8 cellular contexts compared by ENCODE assay signal in the genomic region with DNA sequence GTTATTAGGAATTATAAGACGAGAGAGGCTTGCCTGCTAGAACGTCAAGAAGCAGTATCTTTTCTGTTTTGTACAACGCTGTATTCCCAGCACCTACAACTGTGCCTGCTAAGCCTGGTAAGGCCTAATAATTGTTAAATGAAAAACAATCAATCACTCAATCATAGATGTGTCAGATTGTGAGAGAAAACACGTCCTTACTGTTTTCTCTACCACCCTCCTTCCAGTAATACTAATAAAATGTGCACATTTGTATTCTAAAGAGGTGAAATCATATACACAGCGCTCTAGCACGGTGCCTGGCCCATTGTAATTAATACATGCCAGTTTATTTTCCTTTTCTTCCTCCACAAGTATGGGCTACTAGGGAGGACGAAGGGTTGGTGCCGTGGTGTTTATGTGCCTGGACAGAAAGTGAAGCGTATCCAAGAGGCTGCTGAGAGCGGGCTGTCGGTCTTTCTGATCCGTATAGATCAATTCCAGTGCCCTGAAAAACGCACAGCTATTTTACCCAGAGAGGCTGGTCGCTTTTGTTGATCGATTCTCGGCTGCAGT. TPM values are rescaled to one million over a fixed set of nuclear protein-coding genes. Genes with fewer than 3 reads are reported as not detected.
A peak's percentile ranks its signal among the peaks of the same experiment; 100 is the strongest.
DNase-seq lines count a peak whose midpoint lies in the region; ATAC-seq, FAIRE-seq and TF ChIP-seq lines count a peak whose summit lies in the region.

No MANE protein-coding gene starts in this region.

- H3K4me3 ChIP-seq in CD8-positive, alpha-beta T cell (ENCODE audit: low read depth, low read length), result no peak overlapping the region
- peak overlapping the region; percentile 52 for H3K4me3 ChIP-seq in MG63
- peak overlapping the region in 1 of 3 experiments; percentile 62 for H3K4me3 ChIP-seq in endothelial cell of umbilical vein (replicated peaks in 1 of 3; ENCODE audit: insufficient read depth in 1 of 3, low read depth in 1 of 3, low read length in 3 of 3)
- H3K4me3 ChIP-seq in trophoblast cell (ENCODE audit: low read depth, low read length), result no peak overlapping the region

- peak overlapping the region; percentile 73 for H2AFZ ChIP-seq in endothelial cell of umbilical vein (ENCODE audit: low read depth, low read length)
- peak overlapping the region; percentile 96 for H2AFZ ChIP-seq in trophoblast cell (ENCODE audit: insufficient read depth, low read length, poor library complexity)

- peaks cover 15% of the 10 kb centered on the region for H3K27me3 ChIP-seq in CD8-positive, alpha-beta T cell (ENCODE audit: insufficient read depth, low read length)
- H3K27me3 ChIP-seq in MG63 (no peaks in the 10 kb centered on the region), endothelial cell of umbilical vein (ENCODE audit: control insufficient read depth in 2 of 2, insufficient read depth in 2 of 2, low read length in 2 of 2) (peaks cover 17 to 24% of the 10 kb centered on the region in 2 experiments), trophoblast cell (ENCODE audit: insufficient read depth, low read length) (peaks cover 26% of the 10 kb centered on the region)

- WGBS in trophoblast cell (ENCODE audit: extremely low coverage, insufficient coverage, insufficient read length), result no CpG with 5 or more reads among the region's 16 CpGs

- ATAC-seq in CD8-positive, alpha-beta T cell, result no peak
- ATAC-seq in GM21515 (IDR thresholded peaks at IDR 0.05; ENCODE audit: unreplicated experiment) (no peak), HG03039 (IDR thresholded peaks at IDR 0.05; ENCODE audit: unreplicated experiment) (no peak)

- no TSS peak for BruUV-seq in endothelial cell of umbilical vein (replicated peaks; lab: Mats Ljungman, UMichigan)

- H3K18ac ChIP-seq in trophoblast cell (ENCODE audit: low read length), result no peak overlapping the region

- no peaks in the 10 kb centered on the region for H3K36me3 ChIP-seq in CD8-positive, alpha-beta T cell (ENCODE audit: insufficient read depth, low read length)
- H3K36me3 ChIP-seq in MG63 (no peaks in the 10 kb centered on the region), endothelial cell of umbilical vein (ENCODE audit: control insufficient read depth in 2 of 2, extremely low read depth in 1 of 2, insufficient read depth in 2 of 2, low read length in 2 of 2) (no peaks in the 10 kb centered on the region), trophoblast cell (ENCODE audit: control insufficient read depth in 1 of 2, insufficient read depth in 2 of 2, low read length in 2 of 2) (no peaks in the 10 kb centered on the region)

- H4K8ac ChIP-seq in trophoblast cell (ENCODE audit: low read depth, low read length), result no peak overlapping the region

- no peak overlapping the region for H3K27ac ChIP-seq in CD8-positive, alpha-beta T cell (ENCODE audit: low read depth, low read length)
- H3K27ac ChIP-seq in endothelial cell of umbilical vein (ENCODE audit: insufficient read depth, low read depth, low read length), result no peak overlapping the region
- H3K27ac ChIP-seq in trophoblast cell (ENCODE audit: low read depth, low read length), result no peak overlapping the region

- H3K9ac ChIP-seq in endothelial cell of umbilical vein (replicated peaks; ENCODE audit: extremely low read depth, insufficient read depth, low read length), result no peak overlapping the region
- H3K9ac ChIP-seq in trophoblast cell (ENCODE audit: low read length), result no peak overlapping the region

- no peak overlapping the region for H2AK5ac ChIP-seq in trophoblast cell (ENCODE audit: low read length)

- dilution Hi-C loops in endothelial cell of umbilical vein (cut with MboI; ENCODE audit: extremely low pct_ligation_motif_present, low sequenced_read_pairs), result no loop called here

- no peak for TF ChIP-seq POLR2A in endothelial cell of umbilical vein (IDR thresholded peaks at IDR 0.05; ENCODE audit: low read depth, low read length)

- peaks cover 16% of the 10 kb centered on the region for H3K4me1 ChIP-seq in CD8-positive, alpha-beta T cell (ENCODE audit: insufficient read depth, low read length)
- peaks cover 5% of the 10 kb centered on the region for H3K4me1 ChIP-seq in endothelial cell of umbilical vein (ENCODE audit: control insufficient read depth, extremely low read depth, insufficient read depth, low read length)
- H3K4me1 ChIP-seq in trophoblast cell (ENCODE audit: control insufficient read depth in 1 of 2, insufficient read depth in 2 of 2, low read length in 2 of 2), result peaks cover 4 to 6% of the 10 kb centered on the region in 2 experiments

- intact Hi-C loops in CD8-positive, alpha-beta T cell (cut with DNase I, micrococcal nuclease), result no loop called here
- intact Hi-C loops in endothelial cell of umbilical vein (cut with micrococcal nuclease), result no loop called here

- H3K9me3 Mint-ChIP-seq in CD8-positive, alpha-beta T cell, result no peaks in the 10 kb centered on the region

- CTCF ChIA-PET in CD8-positive, alpha-beta T cell (lab: Charles Lee), result no interaction called here
- CTCF ChIA-PET in endothelial cell of umbilical vein (lab: Charles Lee), result interaction anchor here (1.1 kb wide), 1 partner anchor 8 kb away, joined by 3 read pairs; no protein-coding TSS in a partner anchor

- H3K36me3 Mint-ChIP-seq in CD8-positive, alpha-beta T cell, result no peaks in the 10 kb centered on the region

- DNase-seq in CD8-positive, alpha-beta T cell, result no peak
- no peak for DNase-seq in MG63
- peak; percentile 17 for DNase-seq in endothelial cell of umbilical vein (ENCODE audit: low read depth, low spot score)
- peak in 1 of 2 donors; percentile 30 for DNase-seq in trophoblast cell
- DNase-seq in NCI-H187 treated with DMSO at 0.1 percent for 48 hours (lab: John Stamatoyannopoulos, UW), result no peak
- DNase-seq in GOT3 (lab: John Stamatoyannopoulos, UW), result no peak

- H3K79me1 ChIP-seq in trophoblast cell (ENCODE audit: low read length), result peaks cover 16% of the 10 kb centered on the region

- H3K4me3 Mint-ChIP-seq in CD8-positive, alpha-beta T cell, result peak overlapping the region; percentile 77

- H3K9me3 ChIP-seq in CD8-positive, alpha-beta T cell (ENCODE audit: low read length), result no peaks in the 10 kb centered on the region
- H3K9me3 ChIP-seq in MG63 (no peaks in the 10 kb centered on the region), endothelial cell of umbilical vein (replicated peaks; ENCODE audit: control insufficient read depth, insufficient read depth, low read length) (no peaks in the 10 kb centered on the region), trophoblast cell (ENCODE audit: insufficient read depth, low read depth, low read length) (no peaks in the 10 kb centered on the region)

- H3K79me2 ChIP-seq in endothelial cell of umbilical vein (ENCODE audit: control insufficient read depth, insufficient read depth, low read length), result no peaks in the 10 kb centered on the region
- peaks cover 9% of the 10 kb centered on the region for H3K79me2 ChIP-seq in trophoblast cell (ENCODE audit: control insufficient read depth, insufficient read depth, low read length, poor library complexity)

- H2BK120ac ChIP-seq in trophoblast cell (ENCODE audit: insufficient read depth, low read length, poor library complexity), result peak overlapping the region; percentile 36

- H4K91ac ChIP-seq in trophoblast cell (ENCODE audit: low read depth, low read length), result no peak overlapping the region

- no peak overlapping the region for H3K23ac ChIP-seq in trophoblast cell (ENCODE audit: low read length)

- H3K9me1 ChIP-seq in endothelial cell of umbilical vein (replicated peaks; ENCODE audit: control insufficient read depth, extremely low read depth, insufficient read depth, low read length), result no peaks in the 10 kb centered on the region

- peak overlapping the region; percentile 44 for H4K12ac ChIP-seq in trophoblast cell (ENCODE audit: low read depth, low read length)

- no peaks in the 10 kb centered on the region for H4K20me1 ChIP-seq in endothelial cell of umbilical vein (replicated peaks; ENCODE audit: control insufficient read depth, extremely low read depth, insufficient read depth, low read length)

- H3K27ac Mint-ChIP-seq in CD8-positive, alpha-beta T cell, result peak overlapping the region; percentile 22

- TF ChIP-seq CTCF in CD8-positive, alpha-beta T cell (IDR thresholded peaks at IDR 0.05), result no peak
- no peak for TF ChIP-seq CTCF in endothelial cell of umbilical vein (IDR thresholded peaks at IDR 0.05; ENCODE audit: extremely low read depth in 1 of 2, insufficient read depth in 1 of 2, low read depth in 1 of 2, low read length in 2 of 2)

- H3K14ac ChIP-seq in trophoblast cell (ENCODE audit: low read length), result no peak overlapping the region

- peaks cover 38% of the 10 kb centered on the region for H3K27me3 Mint-ChIP-seq in CD8-positive, alpha-beta T cell (ENCODE audit: low read depth)

- no peak overlapping the region for H2BK12ac ChIP-seq in trophoblast cell (ENCODE audit: low read length)

- no peak overlapping the region for H2BK5ac ChIP-seq in trophoblast cell (ENCODE audit: low read depth, low read length, poor library complexity)

- H3K4me2 ChIP-seq in endothelial cell of umbilical vein (ENCODE audit: insufficient read depth, low read length) (no peak overlapping the region), trophoblast cell (ENCODE audit: low read length) (peak overlapping the region; percentile 99)

- no peak for FAIRE-seq in endothelial cell of umbilical vein (lab: Jason Lieb, UNC)

- peaks cover 19% of the 10 kb centered on the region for H3K4me1 Mint-ChIP-seq in CD8-positive, alpha-beta T cell (ENCODE audit: low read depth)

- POLR2A ChIA-PET in CD8-positive, alpha-beta T cell (lab: Charles Lee), result no interaction called here
- POLR2A ChIA-PET in endothelial cell of umbilical vein (lab: Charles Lee), result no interaction called here

- H3K4ac ChIP-seq in trophoblast cell (ENCODE audit: low read depth, low read length), result no peak overlapping the region

TF ChIP-seq in endothelial cell of umbilical vein, 7 proteins besides CTCF, POLR2A, EP300 and RAD21 (continues in another document):
- TF ChIP-seq MYC (IDR thresholded peaks at IDR 0.05; ENCODE audit: low read depth, low read length) (no peak), EZH2 (IDR thresholded peaks at IDR 0.05; ENCODE audit: borderline replicate concordance, low read depth, low read length, severe bottlenecking) (no peak)
- TF ChIP-seq, protein P1, sequence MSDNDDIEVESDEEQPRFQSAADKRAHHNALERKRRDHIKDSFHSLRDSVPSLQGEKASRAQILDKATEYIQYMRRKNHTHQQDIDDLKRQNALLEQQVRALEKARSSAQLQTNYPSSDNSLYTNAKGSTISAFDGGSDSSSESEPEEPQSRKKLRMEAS (IDR thresholded peaks at IDR 0.05; ENCODE audit: insufficient read depth, insufficient read length), result no peak

RNA-seq across cellular contexts. Expression of a gene that starts 1.5 kb away (rescaled TPM):
- 10 to 100 TPM; 51.7 to 55.6 TPM for total RNA-seq in CD8-positive, alpha-beta T cell
- 2.2 and 2.7 TPM in 2 replicates for total RNA-seq in MG63 (2014; rRNA removed; shearing (Covaris generic); ENCODE audit: low replicate concordance)
- total RNA-seq in endothelial cell of umbilical vein, result 8.0 and 11.3 TPM in 2 replicates
- 0.59 and 0.83 TPM in 2 replicates for polyA plus RNA-seq in endothelial cell of umbilical vein
- 0.41 and 0.50 TPM in 2 replicates for polyA plus RNA-seq in endothelial cell of umbilical vein (2011; cell fraction: cytosol; rRNA removed)
- 4.4 and 5.8 TPM in 2 replicates for polyA plus RNA-seq in endothelial cell of umbilical vein (2011; cell fraction: nucleus; rRNA removed)
- polyA plus RNA-seq in endothelial cell of umbilical vein (2012), result 0.50 and 0.74 TPM in 2 replicates
- polyA minus RNA-seq in endothelial cell of umbilical vein, result 4.2 and 8.1 TPM in 2 replicates
- not detected for polyA minus RNA-seq in endothelial cell of umbilical vein (2011; cell fraction: cytosol; rRNA and poly(A)+ RNA removed)
- polyA minus RNA-seq in endothelial cell of umbilical vein (2011; cell fraction: nucleus; rRNA and poly(A)+ RNA removed), result 20.0 and 20.9 TPM in 2 replicates
- 17.4 and 19.1 TPM in 2 replicates for polyA plus RNA-seq in trophoblast cell (2013)
